In genomic region chr1:29832471-29832870, GRCh38 we compare ENCODE assay signal across 27 cellular contexts.
"Had no signal": no experiment of that assay in that cellular context is flagged by ENCODE, and none has a peak within 500 bp of the region (broad histone marks: within the 10 kb centered on the region; RNA-seq: fewer than 3 reads in every experiment).

No MANE protein-coding gene starts in this region.

- H3K27me3 ChIP-seq: brain microvascular endothelial cell, cardiac muscle cell had no signal

- H3K36me3 ChIP-seq: brain microvascular endothelial cell, cardiac muscle cell, SJCRH30 had no signal

- DNase-seq: activated CD4-positive, alpha-beta T cell treated with anti-CD3 and anti-CD28 coated beads, Interleukin-2, amount 10 ng/mL, durations not matched to agents 7 days and 5 days; activated CD4-positive, CD25-positive, alpha-beta regulatory T cell; activated CD8-positive, alpha-beta T cell treated with anti-CD3 and anti-CD28 coated beads for 36 hours; activated gamma-delta T cell treated with Interleukin-2 at 50 U/mL for 16 hours; activated naive CD4-positive, alpha-beta T cell treated with anti-CD3 and anti-CD28 coated beads, Interleukin-2, amount 10 ng/mL, durations not matched to agents 7 days and 5 days; activated naive CD8-positive, alpha-beta T cell treated with anti-CD3 and anti-CD28 coated beads for 36 hours; activated T-cell treated with anti-CD3 and anti-CD28 coated beads for 4 hours; activated T-cell treated with anti-CD3 and anti-CD28 coated beads, Interleukin-2, amount 50 U/mL, for 72 hours; brain microvascular endothelial cell; Kasumi-1; NCI-H1105 treated with DMSO at 0.1 percent for 48 hours; NCI-H1436 treated with DMSO at 0.1 percent for 48 hours; NCI-H187 treated with DMSO at 0.1 percent for 48 hours; NCI-H2081 treated with DMSO at 0.1 percent for 48 hours; NCI-H446; NCI-H524; NCI-H748 treated with DMSO at 0.1 percent for 48 hours; NK-92 treated with Interleukin-12 subunit alpha and Interleukin-12 subunit beta, amount 100 ng/mL, for 24 hours; OCI-M1; RPMI8226; SJCRH30; SK-N-SH; T-helper 1 cell had no signal

- H3K4me3 ChIP-seq: cardiac muscle cell, SJCRH30 had no signal

- H3K27ac ChIP-seq: brain microvascular endothelial cell, cardiac muscle cell, SJCRH30, VCaP had no signal

- H3K9ac ChIP-seq: SK-N-SH had no signal

- H3K9me3 ChIP-seq: SJCRH30, SK-N-SH had no signal

- H3K4me1 ChIP-seq: SJCRH30 had no signal

- ATAC-seq: activated CD8-positive, alpha-beta T cell treated with anti-CD3 and anti-CD28 coated beads for 36 hours; activated T-cell treated with anti-CD3 and anti-CD28 coated beads, Interleukin-2, amount 50 U/mL, for 72 hours; Panc1; Right ventricle myocardium inferior had no signal

- H3K4me2 ChIP-seq: SK-N-SH had no signal
